Comparison of ENCODE assay signal across 8 cellular contexts in the genomic region with DNA sequence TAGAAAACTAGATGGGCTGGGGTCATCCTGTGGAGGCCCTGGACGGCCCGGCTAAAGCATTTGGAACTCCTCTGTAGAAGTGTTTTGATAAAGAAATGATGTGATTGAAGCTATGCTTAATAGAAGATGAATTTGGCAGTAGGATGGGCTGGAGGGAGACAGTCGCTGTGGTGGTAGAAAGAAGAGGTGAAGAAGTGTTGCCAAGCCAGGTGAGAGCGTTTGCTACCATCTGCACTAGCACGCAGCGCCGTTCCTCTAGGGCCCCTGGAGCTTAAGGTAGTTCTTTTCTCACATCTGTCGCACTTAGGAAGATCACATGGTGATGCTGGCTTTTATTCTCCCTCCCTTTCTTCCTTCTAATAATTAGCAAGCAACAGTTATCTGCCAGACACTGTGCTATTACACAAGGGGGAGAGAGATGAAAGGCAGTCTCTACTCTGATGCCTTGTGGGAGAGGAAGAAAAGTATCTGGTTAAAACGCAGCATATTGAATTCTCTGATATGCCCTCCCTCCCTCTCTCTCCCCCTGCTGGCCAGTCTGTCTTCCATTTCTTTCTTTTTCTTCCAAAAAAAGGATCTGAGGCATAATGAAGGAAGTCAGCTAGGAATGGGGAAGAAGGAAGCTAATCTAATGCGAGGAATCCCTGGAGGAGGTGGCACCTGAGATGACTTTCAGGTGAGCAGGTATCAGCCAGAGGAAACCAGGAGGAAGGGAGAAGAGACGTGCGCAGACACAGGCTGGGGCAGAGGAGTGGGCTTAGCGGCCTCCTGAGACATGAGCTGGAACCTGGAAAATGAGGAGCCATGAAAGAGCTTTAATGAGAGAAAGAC.
DNase-seq lines count a peak whose midpoint lies in the region; ATAC-seq and TF ChIP-seq lines count a peak whose summit lies in the region.

No MANE protein-coding gene starts in this region.

- peak; percentile 19 for DNase-seq in activated CD4-positive, alpha-beta T cell treated with anti-CD3 and anti-CD28 coated beads for 36 hours
- DNase-seq in activated CD4-positive, alpha-beta T cell treated with anti-CD3 and anti-CD28 coated beads, Interleukin-2, amount 50 U/mL, for 4 hours, result no peak
- DNase-seq in fibroblast of pulmonary artery (ENCODE audit: low read depth), result peak; percentile 61
- DNase-seq in sciatic nerve (ENCODE audit: low spot score), result no peak
- DNase-seq in D341Med (ENCODE audit: low spot score), result no peak

- H3K27me3 Mint-ChIP-seq in activated CD4-positive, alpha-beta T cell treated with anti-CD3 and anti-CD28 coated beads for 36 hours, result no peaks in the 10 kb centered on the region

- no peak for ATAC-seq in activated CD4-positive, alpha-beta T cell treated with anti-CD3 and anti-CD28 coated beads for 36 hours
- ATAC-seq in sciatic nerve (no peak), HG02852 (IDR thresholded peaks at IDR 0.05; ENCODE audit: unreplicated experiment) (no peak)

- H3K4me1 Mint-ChIP-seq in activated CD4-positive, alpha-beta T cell treated with anti-CD3 and anti-CD28 coated beads for 36 hours, result peaks cover 90% of the 10 kb centered on the region

- TF ChIP-seq CTCF in VCaP (conservative IDR thresholded peaks at IDR 0.05) (no peak), fibroblast of pulmonary artery (IDR thresholded peaks at IDR 0.05; ENCODE audit: low read length, missing control alignments) (peak; percentile 68)

- no peak overlapping the region for H3K4me3 Mint-ChIP-seq in activated CD4-positive, alpha-beta T cell treated with anti-CD3 and anti-CD28 coated beads for 36 hours

- H3K27ac Mint-ChIP-seq in activated CD4-positive, alpha-beta T cell treated with anti-CD3 and anti-CD28 coated beads for 36 hours, result peak overlapping the region; percentile 88

- H3K36me3 Mint-ChIP-seq in activated CD4-positive, alpha-beta T cell treated with anti-CD3 and anti-CD28 coated beads for 36 hours (ENCODE audit: low read depth), result peaks cover 91% of the 10 kb centered on the region

- H3K4me3 ChIP-seq in fibroblast of pulmonary artery (replicated peaks; ENCODE audit: low read depth, low read length), result no peak overlapping the region

- no peaks in the 10 kb centered on the region for H3K9me3 Mint-ChIP-seq in activated CD4-positive, alpha-beta T cell treated with anti-CD3 and anti-CD28 coated beads for 36 hours (ENCODE audit: low read depth)

- peak overlapping the region; percentile 84 for H3K27ac ChIP-seq in VCaP
- H3K27ac ChIP-seq in temporal lobe (ENCODE audit: low read depth, low read length), result peak overlapping the region; percentile 17

- POLR2A ChIA-PET in activated CD4-positive, alpha-beta T cell treated with anti-CD3 and anti-CD28 coated beads for 36 hours (lab: Charles Lee), result interaction anchor here (1.1 to 1.6 kb wide), 6 partner anchors 13 to 161 kb away, joined by 3 to 15 read pairs (median 10); no protein-coding TSS in a partner anchor

- CTCF ChIA-PET in activated CD4-positive, alpha-beta T cell treated with anti-CD3 and anti-CD28 coated beads for 36 hours (lab: Charles Lee), result interaction anchor here (0.5 to 5.8 kb wide), 43 partner anchors 8 to 834 kb away, joined by 3 to 96 read pairs (median 6); no protein-coding TSS in a partner anchor

- intact Hi-C loops in activated CD4-positive, alpha-beta T cell treated with anti-CD3 and anti-CD28 coated beads for 36 hours (cut with DNase I, micrococcal nuclease), result loop anchor here (2.0 to 10.0 kb wide), 4 partner anchors 49 to 526 kb away; no protein-coding TSS in a partner anchor
- intact Hi-C loops in sciatic nerve (cut with DNase I), result loop anchor here (10.0 kb wide), 2 partner anchors 149 to 529 kb away; no protein-coding TSS in a partner anchor

Comparison
In these comparisons a context has a peak if more than half of its experiments do, and no peak if none do; other contexts are left out.
1. DNase-seq: peak in activated CD4-positive, alpha-beta T cell treated with anti-CD3 and anti-CD28 coated beads for 36 hours (single experiment) and fibroblast of pulmonary artery (single experiment); none in activated CD4-positive, alpha-beta T cell treated with anti-CD3 and anti-CD28 coated beads, Interleukin-2, amount 50 U/mL, for 4 hours (0 of 2), sciatic nerve (single experiment) and D341Med (single experiment).